In the genomic region with DNA sequence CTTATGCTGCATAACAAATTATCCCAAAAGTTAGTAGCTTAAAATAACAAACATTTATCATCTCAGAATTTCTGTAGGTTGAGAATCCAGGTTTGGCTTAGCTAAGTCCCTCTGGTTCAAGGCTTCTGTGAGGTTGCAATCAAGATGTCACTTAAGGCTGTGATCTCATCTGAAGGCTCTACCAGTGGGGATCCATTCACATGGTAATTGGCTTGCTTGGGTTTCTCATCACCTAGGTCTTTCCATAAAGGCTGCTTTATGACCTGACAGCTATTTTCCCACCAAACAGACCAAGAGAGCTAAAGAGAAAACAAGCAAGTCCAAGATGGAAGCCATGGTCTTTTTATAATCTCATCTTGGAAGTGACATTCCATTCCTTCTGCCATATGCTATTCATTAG, we compare ENCODE assay signal across 22 cellular contexts.
"Had no signal": no experiment of that assay in that cellular context is flagged by ENCODE, and none has a peak within 500 bp of the region (broad histone marks: within the 10 kb centered on the region; RNA-seq: fewer than 3 reads in every experiment).

No MANE protein-coding gene starts in this region.

- H3K9me2 ChIP-seq: SK-N-SH had no signal

- H3K9me3 ChIP-seq: MG63, SK-N-SH had no signal

- H3K4me3 ChIP-seq: MG63 had no signal

- ATAC-seq: HepG2, Panc1, PC-3 had no signal

- H3K4me2 ChIP-seq: SK-N-SH had no signal

- H3K27ac ChIP-seq: RWPE1 had no signal

- H3K36me3 ChIP-seq: MG63 had no signal

- H3K27me3 ChIP-seq: MG63 had no signal

- FAIRE-seq: HepG2 had no signal

- H3K9ac ChIP-seq: SK-N-SH had no signal

- DNase-seq: IMR-90, Karpas-422, KG1, MG63, NCI-H1092 treated with DMSO at 0.1 percent for 48 hours, NCI-H1436, NCI-H187, NCI-H2029, NCI-H2081 treated with DMSO at 0.1 percent for 48 hours, NCI-H2171, NCI-H226, NCI-H446, NCI-H510A, NCI-H524 treated with DMSO at 0.1 percent for 48 hours, NCI-H69, NCI-H774, PC-3, SHP77, SK-N-SH had no signal
